ENCODE assay signal across 16 cellular contexts in the genomic region with DNA sequence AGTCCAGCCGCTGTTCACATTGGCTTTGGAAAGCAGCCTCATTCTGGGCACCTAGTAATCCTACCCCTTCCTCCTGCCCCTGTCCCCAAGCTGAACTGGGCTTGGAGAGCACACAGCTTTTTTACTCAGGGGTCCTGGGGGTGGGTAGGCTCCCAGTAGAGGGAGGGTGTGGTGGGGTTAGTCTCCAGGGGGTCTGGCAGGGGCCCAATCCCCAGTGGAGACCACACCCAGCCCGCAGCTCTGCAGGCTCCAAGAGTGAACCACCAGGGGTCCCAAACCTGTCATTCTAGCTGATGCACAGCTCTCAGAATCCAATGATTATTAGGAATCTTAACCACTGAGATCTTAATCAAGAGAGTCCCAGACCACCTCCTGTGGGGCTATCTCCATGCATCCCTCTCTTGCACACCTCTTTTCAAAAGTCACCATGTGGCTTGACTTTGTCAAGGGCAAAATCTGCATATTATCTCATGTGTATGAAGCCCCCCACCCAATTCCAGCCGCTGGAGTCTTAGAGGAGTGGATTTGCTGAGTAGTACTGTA. TPM values are rescaled to one million over a fixed set of nuclear protein-coding genes. Genes with fewer than 3 reads are reported as not detected.
DNase-seq lines count a peak whose midpoint lies in the region; ATAC-seq and TF ChIP-seq lines count a peak whose summit lies in the region.
"Had no signal": no experiment of that assay in that cellular context is flagged by ENCODE, and none has a peak within 500 bp of the region (broad histone marks: within the 10 kb centered on the region; RNA-seq: fewer than 3 reads in every experiment).

No MANE protein-coding gene starts in this region.

- WGBS in hepatocyte (ENCODE audit: low lambda C conversion rate, missing lambda C conversion rate): 52% methylated on average over 2 of the region's 3 CpGs
- 76% methylated on average over 3 of the region's 3 CpGs for WGBS in prostate gland

- no peak overlapping the region for H2AFZ ChIP-seq in hepatocyte

- TF ChIP-seq POLR2A in prostate gland (IDR thresholded peaks at IDR 0.05): no peak

- H3K4me3 ChIP-seq in AG10803 (ENCODE audit: low read length): peak overlapping the region; percentile 79
- no peak overlapping the region for H3K4me3 ChIP-seq in hepatocyte
- no peak overlapping the region for H3K4me3 ChIP-seq in prostate gland
- H3K4me3 ChIP-seq: body of pancreas, left lung had no signal

- peaks cover 84% of the 10 kb centered on the region for H3K79me2 ChIP-seq in hepatocyte

- ATAC-seq in GM21619 (IDR thresholded peaks at IDR 0.05; ENCODE audit: unreplicated experiment): no peak
- no peak for ATAC-seq in GM21723 (IDR thresholded peaks at IDR 0.05; ENCODE audit: unreplicated experiment)
- ATAC-seq: activated T-cell treated with anti-CD3 and anti-CD28 coated beads, Interleukin-2, amount 50 U/mL, for 72 hours; body of pancreas; left lung; Panc1 had no signal

- peak overlapping the region; percentile 96 for H3K4me2 ChIP-seq in hepatocyte

- H3K27me3 ChIP-seq in hepatocyte (peaks cover 89% of the 10 kb centered on the region), prostate gland (replicated peaks; ENCODE audit: insufficient read depth) (no peaks in the 10 kb centered on the region)
- H3K27me3 ChIP-seq: MG63 had no signal

- no peaks in the 10 kb centered on the region for H3K9me2 ChIP-seq in hepatocyte (replicated peaks; ENCODE audit: insufficient read depth)

- intact Hi-C loops in prostate gland (cut with DNase I): no loop called here

- TF ChIP-seq CTCF in AG10803 (conservative IDR thresholded peaks at IDR 0.05; ENCODE audit: low read length): no peak
- TF ChIP-seq CTCF in hepatocyte (IDR thresholded peaks at IDR 0.05; ENCODE audit: poor library complexity): no peak
- TF ChIP-seq CTCF in prostate gland (IDR thresholded peaks at IDR 0.05): peak in 1 of 4 experiments; percentile 1

- H3K4me1 ChIP-seq in hepatocyte (ENCODE audit: insufficient read depth) (peaks cover 25% of the 10 kb centered on the region), prostate gland (replicated peaks) (no peaks in the 10 kb centered on the region)

- H3K9me3 ChIP-seq in hepatocyte (ENCODE audit: low read depth) (no peaks in the 10 kb centered on the region), prostate gland (no peaks in the 10 kb centered on the region)
- H3K9me3 ChIP-seq: body of pancreas, left lung, MG63 had no signal

- DNase-seq in AG10803 (ENCODE audit: low read depth) (no peak), HT-29 (ENCODE audit: low spot score) (peak; percentile 64), hepatocyte (ENCODE audit: low spot score) (no peak), prostate gland (ENCODE audit: low spot score) (no peak), NCI-H748 treated with DMSO at 0.1 percent for 48 hours (lab: John Stamatoyannopoulos, UW) (no peak), ecto neural progenitor cell (ENCODE audit: low spot score) (no peak)
- DNase-seq: activated CD4-positive, CD25-positive, alpha-beta regulatory T cell treated with anti-CD3 and anti-CD28 coated beads, Interleukin-2, amount 50 U/mL, for 72 hours; MG63; NCI-H2171 treated with DMSO at 0.1 percent for 48 hours; nucleus accumbens had no signal

- H3K36me3 ChIP-seq in hepatocyte (replicated peaks; ENCODE audit: insufficient read depth, low read depth): no peaks in the 10 kb centered on the region
- no peaks in the 10 kb centered on the region for H3K36me3 ChIP-seq in prostate gland
- H3K36me3 ChIP-seq: left lung, MG63 had no signal

- H4K20me1 ChIP-seq in hepatocyte (ENCODE audit: insufficient read depth, poor library complexity, severe bottlenecking): no peaks in the 10 kb centered on the region

- H3K27ac ChIP-seq in hepatocyte: no peak overlapping the region
- peak overlapping the region; percentile 96 to 97 for H3K27ac ChIP-seq in prostate gland
- H3K27ac ChIP-seq: body of pancreas, left lung had no signal

RNA-seq across cellular contexts. Expression of a gene that starts 2.7 kb away (rescaled TPM):
- 67.7 and 74.3 TPM in 2 replicates for total RNA-seq in HT-29 (2014; rRNA removed; shearing (Covaris generic))
- total RNA-seq in hepatocyte: 6.4 and 9.6 TPM in 2 replicates
- polyA plus RNA-seq in hepatocyte: 5.4 and 7.6 TPM in 2 replicates
- 1 to 10 TPM; 8.5 to 9.8 TPM for total RNA-seq in prostate gland
- total RNA-seq: body of pancreas had no signal

RNA-seq across cellular contexts. Expression of a gene that starts 8.2 kb away (rescaled TPM):
- 78.9 and 86.4 TPM in 2 replicates for total RNA-seq in HT-29 (2014; rRNA removed; shearing (Covaris generic))
- total RNA-seq in hepatocyte (9.9 and 15.1 TPM in 2 replicates), prostate gland (10 to 100 TPM; 25.8 to 65.6 TPM)
- polyA plus RNA-seq in hepatocyte: 7.7 and 8.1 TPM in 2 replicates

RNA-seq across cellular contexts. Expression of a gene that starts 17.0 kb away (rescaled TPM):
- total RNA-seq in HT-29 (2014; rRNA removed; shearing (Covaris generic)): 96.1 and 99.2 TPM in 2 replicates
- total RNA-seq in hepatocyte (3.6 and 5.9 TPM in 2 replicates), prostate gland (10 to 100 TPM; 14.7 to 57.0 TPM)
- polyA plus RNA-seq in hepatocyte: 3.5 and 4.4 TPM in 2 replicates
- total RNA-seq: activated T-cell treated with anti-CD3 and anti-CD28 coated beads, Interleukin-2, amount 50 U/mL, for 72 hours; body of pancreas had no signal

RNA-seq across cellular contexts. Expression of a gene that starts 17.5 kb away (rescaled TPM):
- total RNA-seq in HT-29 (2014; rRNA removed; shearing (Covaris generic)): 19.8 and 22.2 TPM in 2 replicates
- total RNA-seq in hepatocyte (13.0 and 14.2 TPM in 2 replicates), prostate gland (10 to 100 TPM; 19.1 to 50.4 TPM)
- 6.1 and 6.2 TPM in 2 replicates for polyA plus RNA-seq in hepatocyte
- total RNA-seq: activated T-cell treated with anti-CD3 and anti-CD28 coated beads, Interleukin-2, amount 50 U/mL, for 72 hours; body of pancreas; left lung had no signal

RNA-seq across cellular contexts. Expression of a gene that starts 25.9 kb away (rescaled TPM):
- 5.6 and 10.7 TPM in 2 replicates for total RNA-seq in HT-29 (2014; rRNA removed; shearing (Covaris generic))
- total RNA-seq in hepatocyte (0.32 and 0.83 TPM in 2 replicates), prostate gland (1 to 10 TPM; 2.2 to 4.6 TPM)
- 1.0 TPM in 1 of 2 replicates, not detected in the other for polyA plus RNA-seq in hepatocyte
- total RNA-seq: activated T-cell treated with anti-CD3 and anti-CD28 coated beads, Interleukin-2, amount 50 U/mL, for 72 hours had no signal
